ENCODE assay signal across 1 cellular context in the genomic region with DNA sequence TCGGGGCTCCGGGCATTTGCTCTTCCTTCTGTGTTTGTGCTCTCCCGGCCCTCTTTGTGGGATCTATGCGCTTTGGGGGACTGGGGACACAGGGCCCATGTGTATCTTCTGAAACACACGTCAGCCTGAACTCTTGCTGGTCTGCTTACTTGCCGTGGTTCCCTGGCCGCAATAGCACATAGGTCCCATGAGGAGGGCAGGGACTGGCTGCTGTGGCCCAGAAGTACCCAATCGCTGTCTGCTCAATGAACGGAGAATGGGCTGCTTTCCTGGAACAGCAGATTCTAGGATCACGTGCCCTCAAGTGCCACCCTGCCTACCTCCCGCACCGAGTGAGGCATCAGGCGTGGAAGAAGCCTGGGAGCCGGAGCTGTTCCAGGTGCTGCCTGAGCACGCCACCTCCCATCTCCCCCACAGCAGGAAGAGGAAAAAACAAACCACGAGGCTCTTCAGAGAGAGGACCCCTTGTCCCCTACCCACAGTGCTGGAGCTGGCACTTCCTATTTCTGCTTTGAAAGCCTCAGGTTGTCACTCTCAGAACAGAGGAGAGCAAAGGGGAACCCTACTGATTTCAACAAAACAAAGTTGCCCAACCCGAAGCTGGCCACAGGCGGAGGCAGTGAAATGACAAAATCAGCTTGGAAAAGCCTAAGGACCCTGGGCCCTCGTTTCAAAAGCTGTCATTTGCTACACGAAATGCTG.
TF ChIP-seq lines count a peak whose summit lies in the region.

No MANE protein-coding gene starts in this region.

TF ChIP-seq in IMR-90, 13 proteins besides CTCF, POLR2A, EP300 and RAD21:
- no peak for TF ChIP-seq SMC3 (IDR thresholded peaks at IDR 0.05; ENCODE audit: low read depth, low read length)
- TF ChIP-seq NFE2L2 (IDR thresholded peaks at IDR 0.05; ENCODE audit: low read depth, low read length), result no peak
- TF ChIP-seq, protein P1, sequence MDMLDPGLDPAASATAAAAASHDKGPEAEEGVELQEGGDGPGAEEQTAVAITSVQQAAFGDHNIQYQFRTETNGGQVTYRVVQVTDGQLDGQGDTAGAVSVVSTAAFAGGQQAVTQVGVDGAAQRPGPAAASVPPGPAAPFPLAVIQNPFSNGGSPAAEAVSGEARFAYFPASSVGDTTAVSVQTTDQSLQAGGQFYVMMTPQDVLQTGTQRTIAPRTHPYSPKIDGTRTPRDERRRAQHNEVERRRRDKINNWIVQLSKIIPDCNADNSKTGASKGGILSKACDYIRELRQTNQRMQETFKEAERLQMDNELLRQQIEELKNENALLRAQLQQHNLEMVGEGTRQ (IDR thresholded peaks at IDR 0.05; ENCODE audit: low read depth, low read length), result no peak
- TF ChIP-seq MXI1 (IDR thresholded peaks at IDR 0.05; ENCODE audit: borderline replicate concordance, low read depth, low read length), result no peak
- TF ChIP-seq FOS (IDR thresholded peaks at IDR 0.05; ENCODE audit: low read depth, low read length), result no peak
- TF ChIP-seq RCOR1 (IDR thresholded peaks at IDR 0.05; ENCODE audit: insufficient replicate concordance, low read length), result no peak
- no peak for TF ChIP-seq RFX5 (IDR thresholded peaks at IDR 0.05; ENCODE audit: low read depth, low read length)
- TF ChIP-seq MAZ (IDR thresholded peaks at IDR 0.05; ENCODE audit: borderline replicate concordance, low read depth, low read length), result no peak
- TF ChIP-seq MAFK (IDR thresholded peaks at IDR 0.05; ENCODE audit: low read depth, low read length), result no peak
- no peak for TF ChIP-seq CHD1 (IDR thresholded peaks at IDR 0.05; ENCODE audit: low read depth, low read length)
- no peak for TF ChIP-seq BHLHE40 (IDR thresholded peaks at IDR 0.05; ENCODE audit: low read depth, low read length)
